In the genomic region with DNA sequence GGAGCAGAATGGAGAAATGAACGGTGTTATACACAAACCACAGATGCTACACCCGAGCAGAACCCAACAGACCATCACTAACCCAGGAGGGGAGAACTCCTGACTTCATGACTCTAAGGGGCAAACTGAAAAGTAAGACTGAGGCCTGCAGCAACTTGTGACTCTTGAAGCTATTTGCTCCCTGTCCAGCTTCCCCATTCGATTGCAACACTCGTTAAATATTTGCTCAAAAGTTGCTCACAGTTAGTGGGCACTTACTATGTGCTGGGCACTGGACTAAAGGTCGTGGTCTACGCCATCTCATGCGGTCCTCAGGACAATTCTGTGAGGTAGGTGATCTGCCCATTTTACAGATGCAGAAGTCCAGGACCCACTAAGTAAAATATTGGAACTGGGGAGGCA, we compare ENCODE assay signal across 1 cellular context.
A peak's percentile ranks its signal among the peaks of the same experiment; 100 is the strongest.
TF ChIP-seq lines count a peak whose summit lies in the region.

No MANE protein-coding gene starts in this region.

TF ChIP-seq in HepG2, 621 proteins besides CTCF, POLR2A, EP300 and RAD21 (continued from another document and continues in another):
- TF ChIP-seq, protein P1, sequence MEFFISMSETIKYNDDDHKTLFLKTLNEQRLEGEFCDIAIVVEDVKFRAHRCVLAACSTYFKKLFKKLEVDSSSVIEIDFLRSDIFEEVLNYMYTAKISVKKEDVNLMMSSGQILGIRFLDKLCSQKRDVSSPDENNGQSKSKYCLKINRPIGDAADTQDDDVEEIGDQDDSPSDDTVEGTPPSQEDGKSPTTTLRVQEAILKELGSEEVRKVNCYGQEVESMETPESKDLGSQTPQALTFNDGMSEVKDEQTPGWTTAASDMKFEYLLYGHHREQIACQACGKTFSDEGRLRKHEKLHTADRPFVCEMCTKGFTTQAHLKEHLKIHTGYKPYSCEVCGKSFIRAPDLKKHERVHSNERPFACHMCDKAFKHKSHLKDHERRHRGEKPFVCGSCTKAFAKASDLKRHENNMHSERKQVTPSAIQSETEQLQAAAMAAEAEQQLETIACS (CRISPR knock-in tag; IDR thresholded peaks at IDR 0.05) = no peak
- TF ChIP-seq ZNF362 (CRISPR knock-in tag; IDR thresholded peaks at IDR 0.05; ENCODE audit: borderline replicate concordance) (no peak), ELF1 (CRISPR knock-in tag; IDR thresholded peaks at IDR 0.05) (no peak), NKX3-1 (CRISPR knock-in tag; IDR thresholded peaks at IDR 0.05) (no peak), EEA1 (CRISPR knock-in tag; IDR thresholded peaks at IDR 0.05; ENCODE audit: borderline replicate concordance) (no peak), CREM (IDR thresholded peaks at IDR 0.05) (no peak; the same call in 1 of the 2 replicates), CREM (CRISPR knock-in tag; IDR thresholded peaks at IDR 0.05) (no peak), SKI (IDR thresholded peaks at IDR 0.05; ENCODE audit: partially characterized antibody) (no peak), SMAD9 (CRISPR knock-in tag; IDR thresholded peaks at IDR 0.05) (no peak), CREBL2 (CRISPR knock-in tag; IDR thresholded peaks at IDR 0.05; ENCODE audit: borderline replicate concordance) (no peak), ZNF614 (CRISPR knock-in tag; IDR thresholded peaks at IDR 0.05; ENCODE audit: borderline replicate concordance) (no peak), ZNF747 (CRISPR knock-in tag; IDR thresholded peaks at IDR 0.05; ENCODE audit: borderline replicate concordance) (no peak), MAX (IDR thresholded peaks at IDR 0.05) (peak; percentile 31; the same call in 1 of the 2 replicates), HOXA7 (CRISPR knock-in tag; IDR thresholded peaks at IDR 0.05) (no peak), MTF1 (CRISPR knock-in tag; IDR thresholded peaks at IDR 0.05) (no peak), AGO1 (IDR thresholded peaks at IDR 0.05; ENCODE audit: low read depth, low read length, poor library complexity, severe bottlenecking) (no peak), ZNF720 (CRISPR knock-in tag; IDR thresholded peaks at IDR 0.05) (no peak), ZNF546 (CRISPR knock-in tag; conservative IDR thresholded peaks at IDR 0.05) (no peak), ZNF121 (CRISPR knock-in tag; IDR thresholded peaks at IDR 0.05) (peak; percentile 65), FOXK1 (CRISPR knock-in tag; IDR thresholded peaks at IDR 0.05; ENCODE audit: borderline replicate concordance, low read depth) (no peak), RAD51 (IDR thresholded peaks at IDR 0.05; ENCODE audit: borderline replicate concordance) (no peak), ZNF644 (CRISPR knock-in tag; IDR thresholded peaks at IDR 0.05; ENCODE audit: low read depth) (peak; percentile 32; the same call in 1 of the 2 replicates), ZNF496 (CRISPR knock-in tag; IDR thresholded peaks at IDR 0.05; ENCODE audit: insufficient replicate concordance) (no peak), ZNF333 (CRISPR knock-in tag; IDR thresholded peaks at IDR 0.05; ENCODE audit: borderline replicate concordance) (no peak), ZMYM3 (CRISPR knock-in tag; IDR thresholded peaks at IDR 0.05) (peak; percentile 85), TEAD2 (CRISPR knock-in tag; IDR thresholded peaks at IDR 0.05) (no peak), NBN (conservative IDR thresholded peaks at IDR 0.05) (no peak), CENPT (CRISPR knock-in tag; IDR thresholded peaks at IDR 0.05; ENCODE audit: low read depth) (no peak), ZNF12 (CRISPR knock-in tag; IDR thresholded peaks at IDR 0.05) (peak; percentile 51; the same call in 1 of the 2 replicates), HNF4A (CRISPR knock-in tag; IDR thresholded peaks at IDR 0.05) (peak; percentile 77), ZNF224 (CRISPR knock-in tag; IDR thresholded peaks at IDR 0.05) (no peak), ZNF451 (CRISPR knock-in tag; IDR thresholded peaks at IDR 0.05) (no peak), CREB3 (CRISPR knock-in tag; IDR thresholded peaks at IDR 0.05) (no peak), HNRNPH1 (optimal IDR thresholded peaks at IDR 0.05; ENCODE audit: low read depth, low read length) (no peak), HNRNPL (IDR thresholded peaks at IDR 0.05; ENCODE audit: low read depth, low read length) (no peak)
- TF ChIP-seq, protein P2, sequence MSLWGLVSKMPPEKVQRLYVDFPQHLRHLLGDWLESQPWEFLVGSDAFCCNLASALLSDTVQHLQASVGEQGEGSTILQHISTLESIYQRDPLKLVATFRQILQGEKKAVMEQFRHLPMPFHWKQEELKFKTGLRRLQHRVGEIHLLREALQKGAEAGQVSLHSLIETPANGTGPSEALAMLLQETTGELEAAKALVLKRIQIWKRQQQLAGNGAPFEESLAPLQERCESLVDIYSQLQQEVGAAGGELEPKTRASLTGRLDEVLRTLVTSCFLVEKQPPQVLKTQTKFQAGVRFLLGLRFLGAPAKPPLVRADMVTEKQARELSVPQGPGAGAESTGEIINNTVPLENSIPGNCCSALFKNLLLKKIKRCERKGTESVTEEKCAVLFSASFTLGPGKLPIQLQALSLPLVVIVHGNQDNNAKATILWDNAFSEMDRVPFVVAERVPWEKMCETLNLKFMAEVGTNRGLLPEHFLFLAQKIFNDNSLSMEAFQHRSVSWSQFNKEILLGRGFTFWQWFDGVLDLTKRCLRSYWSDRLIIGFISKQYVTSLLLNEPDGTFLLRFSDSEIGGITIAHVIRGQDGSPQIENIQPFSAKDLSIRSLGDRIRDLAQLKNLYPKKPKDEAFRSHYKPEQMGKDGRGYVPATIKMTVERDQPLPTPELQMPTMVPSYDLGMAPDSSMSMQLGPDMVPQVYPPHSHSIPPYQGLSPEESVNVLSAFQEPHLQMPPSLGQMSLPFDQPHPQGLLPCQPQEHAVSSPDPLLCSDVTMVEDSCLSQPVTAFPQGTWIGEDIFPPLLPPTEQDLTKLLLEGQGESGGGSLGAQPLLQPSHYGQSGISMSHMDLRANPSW (CRISPR knock-in tag; IDR thresholded peaks at IDR 0.05; ENCODE audit: borderline replicate concordance) = no peak
- TF ChIP-seq, protein P3, sequence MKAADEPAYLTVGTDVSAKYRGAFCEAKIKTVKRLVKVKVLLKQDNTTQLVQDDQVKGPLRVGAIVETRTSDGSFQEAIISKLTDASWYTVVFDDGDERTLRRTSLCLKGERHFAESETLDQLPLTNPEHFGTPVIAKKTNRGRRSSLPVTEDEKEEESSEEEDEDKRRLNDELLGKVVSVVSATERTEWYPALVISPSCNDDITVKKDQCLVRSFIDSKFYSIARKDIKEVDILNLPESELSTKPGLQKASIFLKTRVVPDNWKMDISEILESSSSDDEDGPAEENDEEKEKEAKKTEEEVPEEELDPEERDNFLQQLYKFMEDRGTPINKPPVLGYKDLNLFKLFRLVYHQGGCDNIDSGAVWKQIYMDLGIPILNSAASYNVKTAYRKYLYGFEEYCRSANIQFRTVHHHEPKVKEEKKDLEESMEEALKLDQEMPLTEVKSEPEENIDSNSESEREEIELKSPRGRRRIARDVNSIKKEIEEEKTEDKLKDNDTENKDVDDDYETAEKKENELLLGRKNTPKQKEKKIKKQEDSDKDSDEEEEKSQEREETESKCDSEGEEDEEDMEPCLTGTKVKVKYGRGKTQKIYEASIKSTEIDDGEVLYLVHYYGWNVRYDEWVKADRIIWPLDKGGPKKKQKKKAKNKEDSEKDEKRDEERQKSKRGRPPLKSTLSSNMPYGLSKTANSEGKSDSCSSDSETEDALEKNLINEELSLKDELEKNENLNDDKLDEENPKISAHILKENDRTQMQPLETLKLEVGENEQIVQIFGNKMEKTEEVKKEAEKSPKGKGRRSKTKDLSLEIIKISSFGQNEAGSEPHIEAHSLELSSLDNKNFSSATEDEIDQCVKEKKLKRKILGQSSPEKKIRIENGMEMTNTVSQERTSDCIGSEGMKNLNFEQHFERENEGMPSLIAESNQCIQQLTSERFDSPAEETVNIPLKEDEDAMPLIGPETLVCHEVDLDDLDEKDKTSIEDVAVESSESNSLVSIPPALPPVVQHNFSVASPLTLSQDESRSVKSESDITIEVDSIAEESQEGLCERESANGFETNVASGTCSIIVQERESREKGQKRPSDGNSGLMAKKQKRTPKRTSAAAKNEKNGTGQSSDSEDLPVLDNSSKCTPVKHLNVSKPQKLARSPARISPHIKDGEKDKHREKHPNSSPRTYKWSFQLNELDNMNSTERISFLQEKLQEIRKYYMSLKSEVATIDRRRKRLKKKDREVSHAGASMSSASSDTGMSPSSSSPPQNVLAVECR (CRISPR knock-in tag; IDR thresholded peaks at IDR 0.05; ENCODE audit: borderline replicate concordance) = no peak
- TF ChIP-seq, protein P4, sequence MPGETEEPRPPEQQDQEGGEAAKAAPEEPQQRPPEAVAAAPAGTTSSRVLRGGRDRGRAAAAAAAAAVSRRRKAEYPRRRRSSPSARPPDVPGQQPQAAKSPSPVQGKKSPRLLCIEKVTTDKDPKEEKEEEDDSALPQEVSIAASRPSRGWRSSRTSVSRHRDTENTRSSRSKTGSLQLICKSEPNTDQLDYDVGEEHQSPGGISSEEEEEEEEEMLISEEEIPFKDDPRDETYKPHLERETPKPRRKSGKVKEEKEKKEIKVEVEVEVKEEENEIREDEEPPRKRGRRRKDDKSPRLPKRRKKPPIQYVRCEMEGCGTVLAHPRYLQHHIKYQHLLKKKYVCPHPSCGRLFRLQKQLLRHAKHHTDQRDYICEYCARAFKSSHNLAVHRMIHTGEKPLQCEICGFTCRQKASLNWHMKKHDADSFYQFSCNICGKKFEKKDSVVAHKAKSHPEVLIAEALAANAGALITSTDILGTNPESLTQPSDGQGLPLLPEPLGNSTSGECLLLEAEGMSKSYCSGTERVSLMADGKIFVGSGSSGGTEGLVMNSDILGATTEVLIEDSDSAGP (CRISPR knock-in tag; IDR thresholded peaks at IDR 0.05; ENCODE audit: borderline replicate concordance) = no peak
- TF ChIP-seq, protein P5, sequence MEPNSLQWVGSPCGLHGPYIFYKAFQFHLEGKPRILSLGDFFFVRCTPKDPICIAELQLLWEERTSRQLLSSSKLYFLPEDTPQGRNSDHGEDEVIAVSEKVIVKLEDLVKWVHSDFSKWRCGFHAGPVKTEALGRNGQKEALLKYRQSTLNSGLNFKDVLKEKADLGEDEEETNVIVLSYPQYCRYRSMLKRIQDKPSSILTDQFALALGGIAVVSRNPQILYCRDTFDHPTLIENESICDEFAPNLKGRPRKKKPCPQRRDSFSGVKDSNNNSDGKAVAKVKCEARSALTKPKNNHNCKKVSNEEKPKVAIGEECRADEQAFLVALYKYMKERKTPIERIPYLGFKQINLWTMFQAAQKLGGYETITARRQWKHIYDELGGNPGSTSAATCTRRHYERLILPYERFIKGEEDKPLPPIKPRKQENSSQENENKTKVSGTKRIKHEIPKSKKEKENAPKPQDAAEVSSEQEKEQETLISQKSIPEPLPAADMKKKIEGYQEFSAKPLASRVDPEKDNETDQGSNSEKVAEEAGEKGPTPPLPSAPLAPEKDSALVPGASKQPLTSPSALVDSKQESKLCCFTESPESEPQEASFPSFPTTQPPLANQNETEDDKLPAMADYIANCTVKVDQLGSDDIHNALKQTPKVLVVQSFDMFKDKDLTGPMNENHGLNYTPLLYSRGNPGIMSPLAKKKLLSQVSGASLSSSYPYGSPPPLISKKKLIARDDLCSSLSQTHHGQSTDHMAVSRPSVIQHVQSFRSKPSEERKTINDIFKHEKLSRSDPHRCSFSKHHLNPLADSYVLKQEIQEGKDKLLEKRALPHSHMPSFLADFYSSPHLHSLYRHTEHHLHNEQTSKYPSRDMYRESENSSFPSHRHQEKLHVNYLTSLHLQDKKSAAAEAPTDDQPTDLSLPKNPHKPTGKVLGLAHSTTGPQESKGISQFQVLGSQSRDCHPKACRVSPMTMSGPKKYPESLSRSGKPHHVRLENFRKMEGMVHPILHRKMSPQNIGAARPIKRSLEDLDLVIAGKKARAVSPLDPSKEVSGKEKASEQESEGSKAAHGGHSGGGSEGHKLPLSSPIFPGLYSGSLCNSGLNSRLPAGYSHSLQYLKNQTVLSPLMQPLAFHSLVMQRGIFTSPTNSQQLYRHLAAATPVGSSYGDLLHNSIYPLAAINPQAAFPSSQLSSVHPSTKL (CRISPR knock-in tag; IDR thresholded peaks at IDR 0.05) = peak; percentile 46; the same call in 1 of the 2 replicates
- TF ChIP-seq, protein P6, sequence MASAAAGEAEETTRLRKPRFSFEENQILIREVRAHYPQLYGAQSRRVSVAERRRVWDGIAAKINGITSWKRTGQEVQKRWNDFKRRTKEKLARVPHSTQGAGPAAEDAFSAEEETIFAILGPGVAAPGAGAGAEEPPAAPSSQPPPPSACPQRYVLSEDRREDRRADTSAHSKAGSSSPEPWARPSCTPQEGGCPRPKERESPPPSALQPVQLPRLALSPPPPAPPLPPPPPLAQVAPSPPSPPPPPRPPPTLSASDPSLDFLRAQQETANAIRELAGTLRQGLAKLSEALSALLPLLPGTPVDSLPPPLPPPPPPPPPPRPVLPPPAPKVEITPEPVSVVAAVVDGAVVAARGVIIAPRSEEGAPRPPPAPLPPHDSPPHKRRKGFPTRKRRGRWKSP (CRISPR knock-in tag; IDR thresholded peaks at IDR 0.05) = no peak
